Comparison of ENCODE assay signal across 20 cellular contexts in genomic region chr5:173486355-173486754, GRCh38.
"Had no signal": no experiment of that assay in that cellular context is flagged by ENCODE, and none has a peak within 500 bp of the region (broad histone marks: within the 10 kb centered on the region; RNA-seq: fewer than 3 reads in every experiment).

No MANE protein-coding gene starts in this region.

- H3K4me1 Mint-ChIP-seq: activated naive CD4-positive, alpha-beta T cell treated with anti-CD3 and anti-CD28 coated beads, Interleukin-2, amount 50 U/mL, for 24 hours; brain; central memory CD8-positive, alpha-beta T cell; naive thymus-derived CD4-positive, alpha-beta T cell; stimulated activated naive CD8-positive, alpha-beta T cell treated with anti-CD3 and anti-CD28 coated beads, Interleukin-15, amount 100 ng/mL, for 72 hours had no signal

- H3K36me3 Mint-ChIP-seq: activated naive CD4-positive, alpha-beta T cell treated with anti-CD3 and anti-CD28 coated beads, Interleukin-2, amount 50 U/mL, for 24 hours; brain had no signal

- H3K9me3 Mint-ChIP-seq: activated naive CD4-positive, alpha-beta T cell treated with anti-CD3 and anti-CD28 coated beads, Interleukin-2, amount 50 U/mL, for 24 hours; central memory CD8-positive, alpha-beta T cell; stimulated activated naive CD8-positive, alpha-beta T cell treated with anti-CD3 and anti-CD28 coated beads, Interleukin-15, amount 100 ng/mL, for 72 hours had no signal

- H3K36me3 ChIP-seq: gastrocnemius medialis, heart right ventricle, neutrophil, thoracic aorta had no signal

- H3K27ac Mint-ChIP-seq: activated naive CD4-positive, alpha-beta T cell treated with anti-CD3 and anti-CD28 coated beads, Interleukin-2, amount 50 U/mL, for 24 hours; brain; naive thymus-derived CD4-positive, alpha-beta T cell; stimulated activated naive CD8-positive, alpha-beta T cell treated with anti-CD3 and anti-CD28 coated beads, Interleukin-15, amount 100 ng/mL, for 72 hours had no signal

- H3K27ac ChIP-seq: gastrocnemius medialis, heart right ventricle, neutrophil, thoracic aorta had no signal

- ATAC-seq: gastrocnemius medialis; heart right ventricle; left colon; naive thymus-derived CD4-positive, alpha-beta T cell; right cardiac atrium; SK-N-SH treated with all-trans-retinoic acid at 6 μM for 48 hours; stimulated activated naive CD8-positive, alpha-beta T cell treated with anti-CD3 and anti-CD28 coated beads, Interleukin-15, amount 100 ng/mL, for 72 hours had no signal

- H3K27me3 ChIP-seq: gastrocnemius medialis had no signal

- H3K4me1 ChIP-seq: gastrocnemius medialis, heart right ventricle had no signal

- H3K4me3 Mint-ChIP-seq: activated naive CD4-positive, alpha-beta T cell treated with anti-CD3 and anti-CD28 coated beads, Interleukin-2, amount 50 U/mL, for 24 hours; brain; central memory CD8-positive, alpha-beta T cell; naive thymus-derived CD4-positive, alpha-beta T cell; stimulated activated naive CD8-positive, alpha-beta T cell treated with anti-CD3 and anti-CD28 coated beads, Interleukin-15, amount 100 ng/mL, for 72 hours had no signal

- DNase-seq: activated CD4-positive, alpha-beta T cell treated with anti-CD3 and anti-CD28 coated beads, Interleukin-2, amount 50 U/mL, for 4 hours; activated CD4-positive, CD25-positive, alpha-beta regulatory T cell treated with anti-CD3 and anti-CD28 coated beads, Interleukin-2, amount 50 U/mL, for 72 hours; activated T-cell treated with anti-CD3 and anti-CD28 coated beads, Interleukin-2, amount 50 U/mL, for 1 hour; amniotic stem cell; effector memory CD4-positive, alpha-beta T cell; gastrocnemius medialis; heart right ventricle; left colon; naive thymus-derived CD4-positive, alpha-beta T cell; right cardiac atrium; stimulated activated naive CD8-positive, alpha-beta T cell treated with anti-CD3 and anti-CD28 coated beads, Interleukin-15, amount 100 ng/mL, for 72 hours; T-helper 1 cell; T1000 had no signal

- H3K4me3 ChIP-seq: gastrocnemius medialis, heart right ventricle, smooth muscle cell, thoracic aorta had no signal

- H3K9me3 ChIP-seq: gastrocnemius medialis, heart right ventricle, neutrophil, thoracic aorta had no signal
